27 cellular contexts compared by ENCODE assay signal in the genomic region with DNA sequence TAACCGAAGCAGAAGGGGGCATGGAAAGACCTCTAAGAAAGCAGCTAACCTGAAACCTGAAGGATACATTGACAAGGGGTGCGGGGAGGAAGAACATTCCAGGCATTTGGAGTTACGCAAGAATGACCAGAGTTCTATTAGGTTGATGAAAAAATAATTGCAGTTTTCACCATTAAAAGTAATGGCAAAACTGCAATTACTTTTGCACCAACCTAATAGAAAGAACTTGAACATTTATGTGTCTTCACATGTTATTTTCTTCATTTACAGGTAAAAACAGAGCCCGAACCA.
DNase-seq lines count a peak whose midpoint lies in the region; ATAC-seq, FAIRE-seq and TF ChIP-seq lines count a peak whose summit lies in the region.
"Had no signal": no experiment of that assay in that cellular context is flagged by ENCODE, and none has a peak within 500 bp of the region (broad histone marks: within the 10 kb centered on the region; RNA-seq: fewer than 3 reads in every experiment).

No MANE protein-coding gene starts in this region.

- DNase-seq in IMR-90: no peak
- DNase-seq in H1 (ENCODE audit: low read depth in 1 of 2, low spot score in 2 of 2): no peak
- no peak for DNase-seq in aorta
- no peak for DNase-seq in OCI-LY7 (ENCODE audit: low spot score)
- DNase-seq in neural progenitor cell (ENCODE audit: low spot score): no peak
- DNase-seq: 8988T; ACHN; BE2C; C1 segment of cervical spinal cord; CD4-positive, alpha-beta memory T cell; CD4-positive, CD25-positive, alpha-beta regulatory T cell; CD8-positive, alpha-beta memory T cell; COR-L47; DMS 273 treated with DMSO at 0.1 percent for 48 hours; DMS153; DMS53; DMS79; DND-41; EL; GDM1 had no signal

- TF ChIP-seq CTCF in IMR-90 (conservative IDR thresholded peaks at IDR 0.05; ENCODE audit: low read depth, low read length) (no peak), H1 (IDR thresholded peaks at IDR 0.05; ENCODE audit: control extremely low read depth in 1 of 3, insufficient read depth in 1 of 3, low read depth in 1 of 3, low read length in 3 of 3) (no peak), OCI-LY7 (conservative IDR thresholded peaks at IDR 0.05; ENCODE audit: low read length) (no peak), neural progenitor cell (IDR thresholded peaks at IDR 0.05) (no peak)

- no peaks in the 10 kb centered on the region for H3F3A ChIP-seq in neural progenitor cell (ENCODE audit: low read depth)

- H4K5ac ChIP-seq in IMR-90 (ENCODE audit: low read depth, low read length) (no peak overlapping the region), H1 (ENCODE audit: insufficient read length, low read depth, low read length) (no peak overlapping the region)

- no peaks in the 10 kb centered on the region for H3K36me3 ChIP-seq in IMR-90 (ENCODE audit: control insufficient read depth, insufficient read depth, low read length)
- no peaks in the 10 kb centered on the region for H3K36me3 ChIP-seq in H1 (ENCODE audit: control insufficient read depth in 2 of 4, insufficient read depth in 4 of 4, low read length in 3 of 4)
- no peaks in the 10 kb centered on the region for H3K36me3 ChIP-seq in aorta (ENCODE audit: control insufficient read depth in 1 of 2, insufficient read depth in 2 of 2, low read length in 1 of 2)
- H3K36me3 ChIP-seq in OCI-LY7 (ENCODE audit: insufficient read depth, low read length): no peaks in the 10 kb centered on the region
- H3K36me3 ChIP-seq in neural progenitor cell: no peaks in the 10 kb centered on the region
- H3K36me3 ChIP-seq: BE2C, BLaER1 had no signal

- H3K56ac ChIP-seq in IMR-90 (ENCODE audit: extremely low read depth, insufficient read depth, low read length) (no peak overlapping the region), H1 (replicated peaks; ENCODE audit: insufficient read length, low read depth, low read length) (no peak overlapping the region)

- H3K9me2 ChIP-seq in OCI-LY7 (ENCODE audit: insufficient read depth, low read length): no peaks in the 10 kb centered on the region

- H3K4me3 ChIP-seq in IMR-90 (ENCODE audit: insufficient read depth, low read depth, low read length) (no peak overlapping the region), H1 (ENCODE audit: extremely low read depth in 1 of 4, insufficient read depth in 2 of 4, low read depth in 3 of 4, low read length in 4 of 4) (no peak overlapping the region), aorta (ENCODE audit: low read length in 2 of 2) (no peak overlapping the region), OCI-LY7 (ENCODE audit: low read depth, low read length, poor library complexity, severe bottlenecking) (no peak overlapping the region), neural progenitor cell (no peak overlapping the region)
- H3K4me3 ChIP-seq: BLaER1, GM12878 had no signal

- H3K14ac ChIP-seq in IMR-90 (replicated peaks; ENCODE audit: low read depth, low read length) (no peak overlapping the region), H1 (ENCODE audit: insufficient read length) (no peak overlapping the region)

- H3K79me1 ChIP-seq in IMR-90 (ENCODE audit: low read depth in 1 of 2, low read length in 2 of 2): no peaks in the 10 kb centered on the region
- H3K79me1 ChIP-seq in H1 (ENCODE audit: low read depth, low read length): no peaks in the 10 kb centered on the region

- no peak overlapping the region for H2BK5ac ChIP-seq in IMR-90 (ENCODE audit: low read depth, low read length, poor library complexity, severe bottlenecking)
- H2BK5ac ChIP-seq in H1 (ENCODE audit: low read depth, low read length): no peak overlapping the region

- in situ Hi-C loops in IMR-90 (cut with MboI; ENCODE audit: low sequenced_read_pairs): no loop called here

- H3K4me3 Mint-ChIP-seq in neural progenitor cell: no peak overlapping the region
- H3K4me3 Mint-ChIP-seq: CD14-positive monocyte; CD4-positive, alpha-beta memory T cell; CD4-positive, CD25-positive, alpha-beta regulatory T cell; CD8-positive, alpha-beta memory T cell had no signal

- H4K91ac ChIP-seq in IMR-90 (ENCODE audit: insufficient read depth, low read depth, low read length): no peak overlapping the region
- no peak overlapping the region for H4K91ac ChIP-seq in H1 (replicated peaks; ENCODE audit: insufficient read length, low read length)

- H3K4me1 ChIP-seq in IMR-90 (ENCODE audit: control insufficient read depth, insufficient read depth, low read length) (no peaks in the 10 kb centered on the region), H1 (replicated peaks in 1 of 4; ENCODE audit: control insufficient read depth in 3 of 4, insufficient read depth in 4 of 4, low read length in 3 of 4) (peaks cover 0 to 7% (median 3%) of the 10 kb centered on the region in 4 experiments; a peak in 1 of 7 replicates), aorta (ENCODE audit: control insufficient read depth in 1 of 2, insufficient read depth in 2 of 2, low read length in 2 of 2) (no peaks in the 10 kb centered on the region), OCI-LY7 (ENCODE audit: insufficient read depth, low read length, poor library complexity, severe bottlenecking) (peaks cover 25% of the 10 kb centered on the region), neural progenitor cell (no peaks in the 10 kb centered on the region)
- H3K4me1 ChIP-seq: BE2C had no signal

- H3K9me3 ChIP-seq in IMR-90 (ENCODE audit: control insufficient read depth, insufficient read depth, low read length) (no peaks in the 10 kb centered on the region), H1 (ENCODE audit: insufficient read depth in 2 of 2, low read depth in 1 of 2, low read length in 1 of 2) (no peaks in the 10 kb centered on the region), aorta (ENCODE audit: control insufficient read depth, low read length) (no peaks in the 10 kb centered on the region), OCI-LY7 (ENCODE audit: low read length) (no peaks in the 10 kb centered on the region), neural progenitor cell (ENCODE audit: low read depth) (no peaks in the 10 kb centered on the region)
- H3K9me3 ChIP-seq: BE2C, BLaER1 had no signal

- no peaks in the 10 kb centered on the region; the same call in 1 of the 2 replicates for H3K23me2 ChIP-seq in H1 (ENCODE audit: low read depth, low read length)

- H3K36me3 Mint-ChIP-seq in neural progenitor cell: no peaks in the 10 kb centered on the region
- H3K36me3 Mint-ChIP-seq: CD4-positive, alpha-beta memory T cell; CD4-positive, CD25-positive, alpha-beta regulatory T cell; CD8-positive, alpha-beta memory T cell had no signal

- WGBS in IMR-90 (ENCODE audit: extremely low coverage in 2 of 2, insufficient read length in 1 of 2), 2 experiments: no CpG with 5 or more reads among the region's 4 CpGs
- WGBS in H1 (ENCODE audit: extremely low coverage in 1 of 2, insufficient coverage in 1 of 2, insufficient read length in 1 of 2, insufficient replicate concordance in 2 of 2, low coverage in 1 of 2, low lambda C conversion rate in 2 of 2, missing lambda C conversion rate in 1 of 2), 2 experiments: 90% methylated on average over 4 of the region's 4 CpGs; no CpG with 5 or more reads in 1 of the 2 experiments
- WGBS in aorta, 2 donors: 89 to 95% methylated on average over 4 of the region's 4 CpGs

- no peak overlapping the region for H3K27ac Mint-ChIP-seq in neural progenitor cell
- H3K27ac Mint-ChIP-seq: CD4-positive, alpha-beta memory T cell; CD4-positive, CD25-positive, alpha-beta regulatory T cell; CD8-positive, alpha-beta memory T cell had no signal

- H2BK15ac ChIP-seq in IMR-90 (ENCODE audit: low read depth, low read length) (no peak overlapping the region), H1 (ENCODE audit: low read length) (no peak overlapping the region)

- dilution Hi-C loops in IMR-90 (cut with HindIII; ENCODE audit: low sequenced_read_pairs, unreplicated experiment): no loop called here

- FAIRE-seq in H1 (lab: Jason Lieb, UNC): no peak
- FAIRE-seq: A204.1, GM12878, GM12892, GM18507 had no signal

- H2AK5ac ChIP-seq in IMR-90 (ENCODE audit: low read depth, low read length): no peak overlapping the region
- no peak overlapping the region for H2AK5ac ChIP-seq in H1 (ENCODE audit: low read depth, low read length)

- POLR2A ChIA-PET in IMR-90 (lab: Charles Lee; ENCODE audit: unreplicated experiment) (no interaction called here), H1 (lab: Charles Lee; ENCODE audit: partially characterized antibody) (no interaction called here), OCI-LY7 (lab: Charles Lee) (interaction anchor here (0.6 to 1.1 kb wide), 2 partner anchors 14 to 16 kb away, joined by 4 to 6 read pairs; no protein-coding TSS in a partner anchor)

- no peak for TF ChIP-seq RAD21 in IMR-90 (IDR thresholded peaks at IDR 0.05; ENCODE audit: low read length)
- TF ChIP-seq RAD21 in Ishikawa (IDR thresholded peaks at IDR 0.05; ENCODE audit: low read depth): no peak
- TF ChIP-seq RAD21 in H1 (IDR thresholded peaks at IDR 0.05 in 1 of 2, conservative IDR thresholded peaks at IDR 0.05 in 1 of 2; ENCODE audit: low read depth in 2 of 2, low read length in 2 of 2): no peak

- H3K4ac ChIP-seq in IMR-90 (ENCODE audit: low read depth, low read length): no peak overlapping the region
- H3K4ac ChIP-seq in H1 (replicated peaks; ENCODE audit: insufficient read length, low read depth, low read length): no peak overlapping the region

- H3K27ac ChIP-seq in IMR-90 (ENCODE audit: insufficient read depth, low read length): no peak overlapping the region
- no peak overlapping the region for H3K27ac ChIP-seq in H1 (ENCODE audit: low read depth, low read length)
- H3K27ac ChIP-seq in aorta (ENCODE audit: low read depth in 1 of 2, low read length in 2 of 2): no peak overlapping the region
- H3K27ac ChIP-seq in OCI-LY7 (ENCODE audit: low read depth, low read length, poor library complexity, severe bottlenecking): no peak overlapping the region
- H3K27ac ChIP-seq in neural progenitor cell: no peak overlapping the region
- H3K27ac ChIP-seq: BLaER1 had no signal

- H4K8ac ChIP-seq in IMR-90 (ENCODE audit: low read depth in 2 of 2, low read length in 2 of 2): no peak overlapping the region
- H4K8ac ChIP-seq in H1 (ENCODE audit: extremely low read depth, insufficient read depth, low read length): no peak overlapping the region

- H2AFZ ChIP-seq in IMR-90 (replicated peaks; ENCODE audit: low read length, poor library complexity): no peak overlapping the region
- no peak overlapping the region for H2AFZ ChIP-seq in H1 (ENCODE audit: low read length)
- H2AFZ ChIP-seq in OCI-LY7 (ENCODE audit: low read length): no peak overlapping the region
- no peak overlapping the region for H2AFZ ChIP-seq in neural progenitor cell (replicated peaks)

- H3K9me1 ChIP-seq in IMR-90 (ENCODE audit: insufficient read depth, low read length): no peaks in the 10 kb centered on the region

- no peak overlapping the region for H2BK20ac ChIP-seq in IMR-90 (ENCODE audit: low read depth, low read length)
- no peak overlapping the region for H2BK20ac ChIP-seq in H1 (ENCODE audit: low read length)

- H2BK120ac ChIP-seq in IMR-90 (ENCODE audit: low read depth, low read length) (no peak overlapping the region), H1 (replicated peaks; ENCODE audit: low read depth, low read length) (no peak overlapping the region)

- CTCF ChIA-PET in IMR-90 (lab: Yijun Ruan, JAX) (interaction anchor here (0.6 kb wide), 1 partner anchor 281 kb away, joined by 3 read pairs; no protein-coding TSS in a partner anchor), H1 (lab: Charles Lee; ENCODE audit: partially characterized antibody) (interaction anchor here (0.8 kb wide), 1 partner anchor 273 kb away, joined by 3 read pairs; no protein-coding TSS in a partner anchor), OCI-LY7 (lab: Charles Lee; ENCODE audit: unreplicated experiment) (no interaction called here)

- no peaks in the 10 kb centered on the region for H3K79me2 ChIP-seq in H1 (ENCODE audit: control insufficient read depth in 1 of 2, insufficient read depth in 2 of 2, low read length in 2 of 2)
- no peaks in the 10 kb centered on the region for H3K79me2 ChIP-seq in OCI-LY7 (ENCODE audit: insufficient read depth, low read depth, low read length)
- no peaks in the 10 kb centered on the region for H3K79me2 ChIP-seq in neural progenitor cell (ENCODE audit: low read depth)

- H3K18ac ChIP-seq in IMR-90 (ENCODE audit: low read depth, low read length) (no peak overlapping the region), H1 (ENCODE audit: extremely low read depth, low read length) (no peak overlapping the region)

- H3K27me3 ChIP-seq in IMR-90 (ENCODE audit: control insufficient read depth, insufficient read depth, low read length): no peaks in the 10 kb centered on the region; the same call in 1 of the 2 replicates
- H3K27me3 ChIP-seq in H1 (replicated peaks in 1 of 4; ENCODE audit: control insufficient read depth in 3 of 4, extremely low read depth in 1 of 4, insufficient read depth in 3 of 4, low read length in 3 of 4): no peaks in the 10 kb centered on the region
- no peaks in the 10 kb centered on the region for H3K27me3 ChIP-seq in aorta (ENCODE audit: control insufficient read depth in 1 of 2, insufficient read depth in 2 of 2, low read length in 1 of 2)
- no peaks in the 10 kb centered on the region for H3K27me3 ChIP-seq in neural progenitor cell
- H3K27me3 ChIP-seq: BE2C, BLaER1 had no signal

- no peak overlapping the region for H2AK9ac ChIP-seq in IMR-90 (replicated peaks; ENCODE audit: low read depth, low read length, poor library complexity)

- no peak overlapping the region for H3K23ac ChIP-seq in IMR-90 (ENCODE audit: low read depth, low read length)
- no peak overlapping the region for H3K23ac ChIP-seq in H1 (ENCODE audit: insufficient read length)

- H3K9me3 Mint-ChIP-seq in neural progenitor cell: no peaks in the 10 kb centered on the region
- H3K9me3 Mint-ChIP-seq: CD4-positive, alpha-beta memory T cell; CD8-positive, alpha-beta memory T cell had no signal

- H3K9ac ChIP-seq in IMR-90 (ENCODE audit: low read depth, low read length): no peak overlapping the region
- no peak overlapping the region for H3K9ac ChIP-seq in H1 (replicated peaks in 1 of 4; ENCODE audit: extremely low read depth in 1 of 4, low read depth in 3 of 4, low read length in 3 of 4)
- H3K9ac ChIP-seq in neural progenitor cell: no peak overlapping the region
- H3K9ac ChIP-seq: BLaER1 had no signal

- H4K20me1 ChIP-seq in IMR-90 (ENCODE audit: insufficient read depth, low read length): no peaks in the 10 kb centered on the region
- no peaks in the 10 kb centered on the region for H4K20me1 ChIP-seq in H1 (replicated peaks in 1 of 2; ENCODE audit: control insufficient read depth in 1 of 2, insufficient read depth in 2 of 2, low read length in 2 of 2)
- no peaks in the 10 kb centered on the region for H4K20me1 ChIP-seq in OCI-LY7 (ENCODE audit: insufficient read depth, low read length)
- H4K20me1 ChIP-seq in neural progenitor cell (ENCODE audit: low read depth): no peaks in the 10 kb centered on the region
- H4K20me1 ChIP-seq: BLaER1 had no signal

- no peak overlapping the region for H2BK12ac ChIP-seq in H1 (ENCODE audit: low read depth, low read length)

- H3K4me2 ChIP-seq in IMR-90 (ENCODE audit: low read depth, low read length) (no peak overlapping the region), H1 (ENCODE audit: insufficient read depth in 1 of 2, low read depth in 2 of 2, low read length in 2 of 2) (no peak overlapping the region), OCI-LY7 (ENCODE audit: low read length) (no peak overlapping the region), neural progenitor cell (no peak overlapping the region)
- H3K4me2 ChIP-seq: BLaER1 had no signal

- intact Hi-C loops in IMR-90 (cut with micrococcal nuclease): no loop called here
- intact Hi-C loops in aorta (cut with DNase I): no loop called here
- intact Hi-C loops in OCI-LY7 (cut with micrococcal nuclease; ENCODE audit: unreplicated experiment): no loop called here

- peaks cover 10% of the 10 kb centered on the region for H3K27me3 Mint-ChIP-seq in neural progenitor cell (ENCODE audit: insufficient read depth, low read depth)
- H3K27me3 Mint-ChIP-seq: CD4-positive, CD25-positive, alpha-beta regulatory T cell had no signal

- BruUV-seq in IMR-90 (replicated peaks; lab: Mats Ljungman, UMichigan) (no TSS peak), OCI-LY7 (replicated peaks; lab: Mats Ljungman, UMichigan) (no TSS peak)

- no peak for TF ChIP-seq EP300 in Ishikawa (IDR thresholded peaks at IDR 0.05; ENCODE audit: borderline replicate concordance)
- no peak for TF ChIP-seq EP300 in H1 (IDR thresholded peaks at IDR 0.05; ENCODE audit: borderline replicate concordance in 1 of 2, low read depth in 2 of 2, low read length in 2 of 2)

- TF ChIP-seq POLR2A in IMR-90 (IDR thresholded peaks at IDR 0.05; ENCODE audit: low read depth, low read length) (no peak), H1 (IDR thresholded peaks at IDR 0.05; ENCODE audit: control extremely low read depth in 1 of 2, low read depth in 2 of 2, low read length in 2 of 2) (no peak)

- H3K4me1 Mint-ChIP-seq in neural progenitor cell: peaks cover 2% of the 10 kb centered on the region
- H3K4me1 Mint-ChIP-seq: CD4-positive, CD25-positive, alpha-beta regulatory T cell; CD8-positive, alpha-beta memory T cell had no signal

- ATAC-seq in IMR-90 (ENCODE audit: low read depth) (no peak), aorta (ENCODE audit: low FRiP score) (no peak)
- ATAC-seq: GM12878 had no signal
